In genomic region chr11:103450241-103450640, GRCh38 we compare ENCODE assay signal across 24 cellular contexts.
DNase-seq lines count a peak whose midpoint lies in the region; FAIRE-seq and TF ChIP-seq lines count a peak whose summit lies in the region.
"Had no signal": no experiment of that assay in that cellular context is flagged by ENCODE, and none has a peak within 500 bp of the region (broad histone marks: within the 10 kb centered on the region; RNA-seq: fewer than 3 reads in every experiment).

No MANE protein-coding gene starts in this region.

- no peaks in the 10 kb centered on the region for H3K9me3 ChIP-seq in Peyer's patch
- H3K9me3 ChIP-seq: SJSA1 had no signal

- H3K36me3 ChIP-seq in Peyer's patch, result no peaks in the 10 kb centered on the region
- H3K36me3 ChIP-seq: SJSA1 had no signal

- DNase-seq in EL (peak; percentile 17), iris pigment epithelial cell (ENCODE audit: low read depth) (peak; percentile 87), cortex of kidney (lab: John Stamatoyannopoulos, UW) (no peak), iPS-NIHi7 (ENCODE audit: extremely low spot score) (no peak), Peyer's patch (no peak)
- no peak for DNase-seq in activated T-helper 2 cell treated with anti-CD3 and anti-CD28 coated beads, Interferon-gamma antibody, Interleukin-2, Interleukin-4, amounts not matched to agents 10 μg/mL and 5 μg/mL and 100 μg/mL, durations not matched to agents 14 hours and 24 hours and 36 hours (ENCODE audit: low spot score)
- DNase-seq: Calu3; CD8-positive, alpha-beta memory T cell; DMS153; H7; NCI-H1105; NCI-H146; NCI-H2029; NCI-H226; NCI-H524 treated with DMSO at 0.1 percent for 48 hours; NCI-H82 had no signal

- FAIRE-seq in TTC549 (lab: Jason Lieb, UNC) (peak; percentile 60), endometrium (lab: Jason Lieb, UNC) (peak; percentile 15)
- FAIRE-seq: GM12878, HTR-8/SVneo, RCC 7860 had no signal

- H3K36me3 Mint-ChIP-seq in activated T-helper 2 cell treated with anti-CD3 and anti-CD28 coated beads, Interferon-gamma antibody, Interleukin-2, Interleukin-4, amounts not matched to agents 10 μg/mL and 5 μg/mL and 100 μg/mL, durations not matched to agents 14 hours and 24 hours and 36 hours (ENCODE audit: low read depth), result no peaks in the 10 kb centered on the region
- H3K36me3 Mint-ChIP-seq: CD8-positive, alpha-beta memory T cell had no signal

- H3K27me3 ChIP-seq in Peyer's patch, result no peaks in the 10 kb centered on the region
- H3K27me3 ChIP-seq: SJSA1 had no signal

- no peak for TF ChIP-seq CTCF in Peyer's patch (IDR thresholded peaks at IDR 0.05)

- no peaks in the 10 kb centered on the region for H3K27me3 Mint-ChIP-seq in activated T-helper 2 cell treated with anti-CD3 and anti-CD28 coated beads, Interferon-gamma antibody, Interleukin-2, Interleukin-4, amounts not matched to agents 10 μg/mL and 5 μg/mL and 100 μg/mL, durations not matched to agents 14 hours and 24 hours and 36 hours (ENCODE audit: low read depth)
- H3K27me3 Mint-ChIP-seq: CD8-positive, alpha-beta memory T cell had no signal

- no peaks in the 10 kb centered on the region for H3K4me1 ChIP-seq in Peyer's patch

- H3K4me3 Mint-ChIP-seq in activated T-helper 2 cell treated with anti-CD3 and anti-CD28 coated beads, Interferon-gamma antibody, Interleukin-2, Interleukin-4, amounts not matched to agents 10 μg/mL and 5 μg/mL and 100 μg/mL, durations not matched to agents 14 hours and 24 hours and 36 hours (ENCODE audit: low read depth), result no peak overlapping the region
- H3K4me3 Mint-ChIP-seq: CD8-positive, alpha-beta memory T cell had no signal

- H3K4me3 ChIP-seq in Peyer's patch, result no peak overlapping the region
- H3K4me3 ChIP-seq: GM12878, SJSA1 had no signal

- H3K27ac Mint-ChIP-seq in activated T-helper 2 cell treated with anti-CD3 and anti-CD28 coated beads, Interferon-gamma antibody, Interleukin-2, Interleukin-4, amounts not matched to agents 10 μg/mL and 5 μg/mL and 100 μg/mL, durations not matched to agents 14 hours and 24 hours and 36 hours, result no peak overlapping the region
- H3K27ac Mint-ChIP-seq: CD8-positive, alpha-beta memory T cell had no signal

- no peaks in the 10 kb centered on the region for H3K4me1 Mint-ChIP-seq in activated T-helper 2 cell treated with anti-CD3 and anti-CD28 coated beads, Interferon-gamma antibody, Interleukin-2, Interleukin-4, amounts not matched to agents 10 μg/mL and 5 μg/mL and 100 μg/mL, durations not matched to agents 14 hours and 24 hours and 36 hours (ENCODE audit: low read depth)
- H3K4me1 Mint-ChIP-seq: CD8-positive, alpha-beta memory T cell had no signal

- H3K9me3 Mint-ChIP-seq in activated T-helper 2 cell treated with anti-CD3 and anti-CD28 coated beads, Interferon-gamma antibody, Interleukin-2, Interleukin-4, amounts not matched to agents 10 μg/mL and 5 μg/mL and 100 μg/mL, durations not matched to agents 14 hours and 24 hours and 36 hours, result no peaks in the 10 kb centered on the region

- TF ChIP-seq POLR2A in Peyer's patch (IDR thresholded peaks at IDR 0.05), result no peak

- H3K27ac ChIP-seq in Peyer's patch, result no peak overlapping the region
- H3K27ac ChIP-seq: C4-2B, KMS-11, SJSA1 had no signal

- intact Hi-C loops in activated T-helper 2 cell treated with anti-CD3 and anti-CD28 coated beads, Interferon-gamma antibody, Interleukin-2, Interleukin-4, amounts not matched to agents 10 μg/mL and 5 μg/mL and 100 μg/mL, durations not matched to agents 14 hours and 24 hours and 36 hours (cut with micrococcal nuclease), result no loop called here

Comparison
In these comparisons a context has a peak if more than half of its experiments do, and no peak if none do; other contexts are left out.
1. DNase-seq: peak in EL (single experiment) and iris pigment epithelial cell (single experiment); none in cortex of kidney (single experiment), activated T-helper 2 cell treated with anti-CD3 and anti-CD28 coated beads, Interferon-gamma antibody, Interleukin-2, Interleukin-4, amounts not matched to agents 10 μg/mL and 5 μg/mL and 100 μg/mL, durations not matched to agents 14 hours and 24 hours and 36 hours (single experiment), iPS-NIHi7 (single experiment) and Peyer's patch (0 of 3).